Comparison of ENCODE assay signal across 26 cellular contexts in genomic region chr3:16251316-16252085, GRCh38.
"Had no signal": no experiment of that assay in that cellular context is flagged by ENCODE, and none has a peak within 500 bp of the region (broad histone marks: within the 10 kb centered on the region; RNA-seq: fewer than 3 reads in every experiment).

No MANE protein-coding gene starts in this region.

- DNase-seq: activated CD4-positive, alpha-beta T cell treated with anti-CD3 and anti-CD28 coated beads for 1 hour; activated CD4-positive, alpha-beta T cell treated with anti-CD3 and anti-CD28 coated beads, Interleukin-2, amount 50 U/mL, for 4 hours; activated CD8-positive, alpha-beta memory T cell treated with anti-CD3 and anti-CD28 coated beads for 24 hours; activated CD8-positive, alpha-beta memory T cell treated with anti-CD3 and anti-CD28 coated beads, Interleukin-2, amount 50 U/mL, for 4 hours; activated T-cell treated with anti-CD3 and anti-CD28 coated beads, Interleukin-2, amount 50 U/mL, for 24 hours; aorta; dorsolateral prefrontal cortex; effector memory CD8-positive, alpha-beta T cell; esophagus squamous epithelium; heart right ventricle; immature natural killer cell; naive thymus-derived CD4-positive, alpha-beta T cell; sigmoid colon; stimulated activated CD4-positive, alpha-beta T cell treated with anti-CD3 and anti-CD28 coated beads, Interleukin-2, amount 100 ng/mL, for 48 hours; stimulated activated naive CD4-positive, alpha-beta T cell; T-cell; thyroid gland; WERI-Rb-1 had no signal

- H3K27me3 ChIP-seq: dorsolateral prefrontal cortex, heart right ventricle, sigmoid colon, thyroid gland had no signal

- H3K4me3 ChIP-seq: dorsolateral prefrontal cortex, esophagus squamous epithelium, heart right ventricle, lung, sigmoid colon, smooth muscle cell, thyroid gland had no signal

- H3K27ac Mint-ChIP-seq: activated naive CD4-positive, alpha-beta T cell treated with anti-CD3 and anti-CD28 coated beads, Interleukin-2, amount 50 U/mL, for 72 hours; activated T-cell treated with anti-CD3 and anti-CD28 coated beads, Interleukin-2, amount 50 U/mL, for 24 hours; activated T-helper 17 cell treated with anti-CD3 and anti-CD28 coated beads, Interleukin-2, amount 50 U/mL, for 72 hours; effector memory CD8-positive, alpha-beta T cell; naive thymus-derived CD4-positive, alpha-beta T cell; T-cell; T-helper 2 cell treated with Interferon-gamma antibody and Interleukin-4, amounts not matched to agents 5 μg/mL and 100 μg/mL, for 36 hours had no signal

- H3K9me3 ChIP-seq: esophagus squamous epithelium, heart right ventricle, sigmoid colon, thyroid gland had no signal

- H3K27ac ChIP-seq: esophagus squamous epithelium, heart right ventricle, sigmoid colon, thyroid gland, WERI-Rb-1 had no signal

- H3K36me3 ChIP-seq: esophagus squamous epithelium, sigmoid colon, thyroid gland, WERI-Rb-1 had no signal

- H3K27me3 Mint-ChIP-seq: activated T-cell treated with anti-CD3 and anti-CD28 coated beads, Interleukin-2, amount 50 U/mL, for 24 hours; activated T-helper 17 cell treated with anti-CD3 and anti-CD28 coated beads, Interleukin-2, amount 50 U/mL, for 72 hours; brain; effector memory CD8-positive, alpha-beta T cell; naive thymus-derived CD4-positive, alpha-beta T cell; T-cell had no signal

- H3K36me3 Mint-ChIP-seq: activated naive CD4-positive, alpha-beta T cell treated with anti-CD3 and anti-CD28 coated beads, Interleukin-2, amount 50 U/mL, for 72 hours; brain; naive thymus-derived CD4-positive, alpha-beta T cell; T-cell had no signal

- H3K4me3 Mint-ChIP-seq: activated T-cell treated with anti-CD3 and anti-CD28 coated beads, Interleukin-2, amount 50 U/mL, for 24 hours; activated T-helper 17 cell treated with anti-CD3 and anti-CD28 coated beads, Interleukin-2, amount 50 U/mL, for 72 hours; brain; effector memory CD8-positive, alpha-beta T cell; immature natural killer cell; naive thymus-derived CD4-positive, alpha-beta T cell; neural crest cell; T-cell; T-helper 2 cell treated with Interferon-gamma antibody and Interleukin-4, amounts not matched to agents 5 μg/mL and 100 μg/mL, for 36 hours had no signal

- ATAC-seq: activated naive CD4-positive, alpha-beta T cell treated with anti-CD3 and anti-CD28 coated beads, Interleukin-2, amount 50 U/mL, for 72 hours; activated T-helper 17 cell treated with anti-CD3 and anti-CD28 coated beads, Interleukin-2, amount 50 U/mL, for 72 hours; effector memory CD8-positive, alpha-beta T cell; heart right ventricle; left lobe of liver; naive thymus-derived CD4-positive, alpha-beta T cell; T-cell had no signal

- H3K9me3 Mint-ChIP-seq: activated naive CD4-positive, alpha-beta T cell treated with anti-CD3 and anti-CD28 coated beads, Interleukin-2, amount 50 U/mL, for 72 hours; activated T-cell treated with anti-CD3 and anti-CD28 coated beads, Interleukin-2, amount 50 U/mL, for 24 hours; activated T-helper 17 cell treated with anti-CD3 and anti-CD28 coated beads, Interleukin-2, amount 50 U/mL, for 72 hours; brain; effector memory CD8-positive, alpha-beta T cell; immature natural killer cell; naive thymus-derived CD4-positive, alpha-beta T cell; neural crest cell; T-cell; T-helper 2 cell treated with Interferon-gamma antibody and Interleukin-4, amounts not matched to agents 5 μg/mL and 100 μg/mL, for 36 hours had no signal

- H3K4me1 ChIP-seq: thyroid gland had no signal
